In the genomic region with DNA sequence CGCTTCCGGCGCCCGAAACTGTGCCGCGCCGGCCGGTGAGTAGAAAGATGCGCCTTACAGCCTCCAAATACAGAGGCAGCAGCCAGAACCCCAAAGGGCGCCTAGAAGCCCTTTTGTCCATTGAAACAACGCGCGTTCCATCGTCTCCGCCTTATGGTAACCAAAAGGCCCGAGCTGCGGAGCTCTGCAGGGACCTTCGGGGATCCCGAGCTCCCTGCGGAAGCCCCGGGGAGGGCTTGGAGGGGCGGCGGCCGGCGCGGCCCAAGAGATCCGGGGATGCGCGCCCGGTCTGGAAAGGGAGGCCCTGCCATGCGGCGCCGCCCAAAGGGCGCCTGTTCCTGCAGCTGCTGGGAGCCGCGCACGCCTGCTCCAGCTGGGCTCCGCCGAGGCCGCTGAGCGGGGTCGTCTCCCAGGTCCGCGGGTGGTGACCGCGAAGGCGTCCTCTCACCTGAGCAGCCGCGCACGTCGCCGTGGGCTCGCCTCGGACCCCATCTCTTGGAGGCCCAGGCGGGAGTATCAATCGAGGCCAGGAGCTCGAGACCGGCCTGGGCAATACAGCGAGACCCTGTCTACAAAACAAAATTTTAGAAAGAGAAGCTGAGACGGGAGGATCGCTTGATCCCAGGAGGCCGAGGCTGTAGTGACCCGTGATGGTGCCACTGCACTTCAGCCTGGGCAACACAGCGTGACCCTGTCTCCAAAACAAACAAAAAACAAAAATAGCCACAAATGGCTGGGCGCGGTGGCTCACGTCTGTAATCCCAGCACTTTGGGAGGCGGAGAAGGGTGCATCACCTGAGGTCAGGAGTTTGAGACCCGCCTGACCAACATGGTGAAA, we compare ENCODE assay signal across 1 cellular context.
TF ChIP-seq lines count a peak whose summit lies in the region.

No MANE protein-coding gene starts in this region.

TF ChIP-seq in HepG2, 621 proteins besides CTCF, POLR2A, EP300 and RAD21 (continued from another document and continues in another):
- TF ChIP-seq, protein P1, sequence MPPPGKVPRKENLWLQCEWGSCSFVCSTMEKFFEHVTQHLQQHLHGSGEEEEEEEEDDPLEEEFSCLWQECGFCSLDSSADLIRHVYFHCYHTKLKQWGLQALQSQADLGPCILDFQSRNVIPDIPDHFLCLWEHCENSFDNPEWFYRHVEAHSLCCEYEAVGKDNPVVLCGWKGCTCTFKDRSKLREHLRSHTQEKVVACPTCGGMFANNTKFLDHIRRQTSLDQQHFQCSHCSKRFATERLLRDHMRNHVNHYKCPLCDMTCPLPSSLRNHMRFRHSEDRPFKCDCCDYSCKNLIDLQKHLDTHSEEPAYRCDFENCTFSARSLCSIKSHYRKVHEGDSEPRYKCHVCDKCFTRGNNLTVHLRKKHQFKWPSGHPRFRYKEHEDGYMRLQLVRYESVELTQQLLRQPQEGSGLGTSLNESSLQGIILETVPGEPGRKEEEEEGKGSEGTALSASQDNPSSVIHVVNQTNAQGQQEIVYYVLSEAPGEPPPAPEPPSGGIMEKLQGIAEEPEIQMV (CRISPR knock-in tag; IDR thresholded peaks at IDR 0.05; ENCODE audit: low read depth) = peak; percentile 100
- TF ChIP-seq, protein P2, sequence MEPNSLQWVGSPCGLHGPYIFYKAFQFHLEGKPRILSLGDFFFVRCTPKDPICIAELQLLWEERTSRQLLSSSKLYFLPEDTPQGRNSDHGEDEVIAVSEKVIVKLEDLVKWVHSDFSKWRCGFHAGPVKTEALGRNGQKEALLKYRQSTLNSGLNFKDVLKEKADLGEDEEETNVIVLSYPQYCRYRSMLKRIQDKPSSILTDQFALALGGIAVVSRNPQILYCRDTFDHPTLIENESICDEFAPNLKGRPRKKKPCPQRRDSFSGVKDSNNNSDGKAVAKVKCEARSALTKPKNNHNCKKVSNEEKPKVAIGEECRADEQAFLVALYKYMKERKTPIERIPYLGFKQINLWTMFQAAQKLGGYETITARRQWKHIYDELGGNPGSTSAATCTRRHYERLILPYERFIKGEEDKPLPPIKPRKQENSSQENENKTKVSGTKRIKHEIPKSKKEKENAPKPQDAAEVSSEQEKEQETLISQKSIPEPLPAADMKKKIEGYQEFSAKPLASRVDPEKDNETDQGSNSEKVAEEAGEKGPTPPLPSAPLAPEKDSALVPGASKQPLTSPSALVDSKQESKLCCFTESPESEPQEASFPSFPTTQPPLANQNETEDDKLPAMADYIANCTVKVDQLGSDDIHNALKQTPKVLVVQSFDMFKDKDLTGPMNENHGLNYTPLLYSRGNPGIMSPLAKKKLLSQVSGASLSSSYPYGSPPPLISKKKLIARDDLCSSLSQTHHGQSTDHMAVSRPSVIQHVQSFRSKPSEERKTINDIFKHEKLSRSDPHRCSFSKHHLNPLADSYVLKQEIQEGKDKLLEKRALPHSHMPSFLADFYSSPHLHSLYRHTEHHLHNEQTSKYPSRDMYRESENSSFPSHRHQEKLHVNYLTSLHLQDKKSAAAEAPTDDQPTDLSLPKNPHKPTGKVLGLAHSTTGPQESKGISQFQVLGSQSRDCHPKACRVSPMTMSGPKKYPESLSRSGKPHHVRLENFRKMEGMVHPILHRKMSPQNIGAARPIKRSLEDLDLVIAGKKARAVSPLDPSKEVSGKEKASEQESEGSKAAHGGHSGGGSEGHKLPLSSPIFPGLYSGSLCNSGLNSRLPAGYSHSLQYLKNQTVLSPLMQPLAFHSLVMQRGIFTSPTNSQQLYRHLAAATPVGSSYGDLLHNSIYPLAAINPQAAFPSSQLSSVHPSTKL (CRISPR knock-in tag; IDR thresholded peaks at IDR 0.05) = no peak; the same call in 1 of the 2 replicates
- TF ChIP-seq FOXK2 (IDR thresholded peaks at IDR 0.05) = 0 out of 2 replicates have a peak, but pooled peaks have one; percentile 48
- TF ChIP-seq, protein P3, sequence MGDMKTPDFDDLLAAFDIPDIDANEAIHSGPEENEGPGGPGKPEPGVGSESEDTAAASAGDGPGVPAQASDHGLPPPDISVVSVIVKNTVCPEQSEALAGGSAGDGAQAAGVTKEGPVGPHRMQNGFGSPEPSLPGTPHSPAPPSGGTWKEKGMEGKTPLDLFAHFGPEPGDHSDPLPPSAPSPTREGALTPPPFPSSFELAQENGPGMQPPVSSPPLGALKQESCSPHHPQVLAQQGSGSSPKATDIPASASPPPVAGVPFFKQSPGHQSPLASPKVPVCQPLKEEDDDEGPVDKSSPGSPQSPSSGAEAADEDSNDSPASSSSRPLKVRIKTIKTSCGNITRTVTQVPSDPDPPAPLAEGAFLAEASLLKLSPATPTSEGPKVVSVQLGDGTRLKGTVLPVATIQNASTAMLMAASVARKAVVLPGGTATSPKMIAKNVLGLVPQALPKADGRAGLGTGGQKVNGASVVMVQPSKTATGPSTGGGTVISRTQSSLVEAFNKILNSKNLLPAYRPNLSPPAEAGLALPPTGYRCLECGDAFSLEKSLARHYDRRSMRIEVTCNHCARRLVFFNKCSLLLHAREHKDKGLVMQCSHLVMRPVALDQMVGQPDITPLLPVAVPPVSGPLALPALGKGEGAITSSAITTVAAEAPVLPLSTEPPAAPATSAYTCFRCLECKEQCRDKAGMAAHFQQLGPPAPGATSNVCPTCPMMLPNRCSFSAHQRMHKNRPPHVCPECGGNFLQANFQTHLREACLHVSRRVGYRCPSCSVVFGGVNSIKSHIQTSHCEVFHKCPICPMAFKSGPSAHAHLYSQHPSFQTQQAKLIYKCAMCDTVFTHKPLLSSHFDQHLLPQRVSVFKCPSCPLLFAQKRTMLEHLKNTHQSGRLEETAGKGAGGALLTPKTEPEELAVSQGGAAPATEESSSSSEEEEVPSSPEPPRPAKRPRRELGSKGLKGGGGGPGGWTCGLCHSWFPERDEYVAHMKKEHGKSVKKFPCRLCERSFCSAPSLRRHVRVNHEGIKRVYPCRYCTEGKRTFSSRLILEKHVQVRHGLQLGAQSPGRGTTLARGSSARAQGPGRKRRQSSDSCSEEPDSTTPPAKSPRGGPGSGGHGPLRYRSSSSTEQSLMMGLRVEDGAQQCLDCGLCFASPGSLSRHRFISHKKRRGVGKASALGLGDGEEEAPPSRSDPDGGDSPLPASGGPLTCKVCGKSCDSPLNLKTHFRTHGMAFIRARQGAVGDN (CRISPR knock-in tag; IDR thresholded peaks at IDR 0.05) = peak; percentile 96
- 0 out of 2 replicates have a peak, but pooled peaks have one; percentile 16 for TF ChIP-seq BRD4 (CRISPR knock-in tag; IDR thresholded peaks at IDR 0.05)
- TF ChIP-seq ZFP1 (CRISPR knock-in tag; IDR thresholded peaks at IDR 0.05) = 0 out of 2 replicates have a peak, but pooled peaks have one; percentile 37
- no peak for TF ChIP-seq CAMTA2 (CRISPR knock-in tag; IDR thresholded peaks at IDR 0.05; ENCODE audit: borderline replicate concordance)
- TF ChIP-seq, protein P4, sequence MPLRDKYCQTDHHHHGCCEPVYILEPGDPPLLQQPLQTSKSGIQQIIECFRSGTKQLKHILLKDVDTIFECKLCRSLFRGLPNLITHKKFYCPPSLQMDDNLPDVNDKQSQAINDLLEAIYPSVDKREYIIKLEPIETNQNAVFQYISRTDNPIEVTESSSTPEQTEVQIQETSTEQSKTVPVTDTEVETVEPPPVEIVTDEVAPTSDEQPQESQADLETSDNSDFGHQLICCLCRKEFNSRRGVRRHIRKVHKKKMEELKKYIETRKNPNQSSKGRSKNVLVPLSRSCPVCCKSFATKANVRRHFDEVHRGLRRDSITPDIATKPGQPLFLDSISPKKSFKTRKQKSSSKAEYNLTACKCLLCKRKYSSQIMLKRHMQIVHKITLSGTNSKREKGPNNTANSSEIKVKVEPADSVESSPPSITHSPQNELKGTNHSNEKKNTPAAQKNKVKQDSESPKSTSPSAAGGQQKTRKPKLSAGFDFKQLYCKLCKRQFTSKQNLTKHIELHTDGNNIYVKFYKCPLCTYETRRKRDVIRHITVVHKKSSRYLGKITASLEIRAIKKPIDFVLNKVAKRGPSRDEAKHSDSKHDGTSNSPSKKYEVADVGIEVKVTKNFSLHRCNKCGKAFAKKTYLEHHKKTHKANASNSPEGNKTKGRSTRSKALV (CRISPR knock-in tag; IDR thresholded peaks at IDR 0.05) = peak; percentile 98
- TF ChIP-seq, protein P5, sequence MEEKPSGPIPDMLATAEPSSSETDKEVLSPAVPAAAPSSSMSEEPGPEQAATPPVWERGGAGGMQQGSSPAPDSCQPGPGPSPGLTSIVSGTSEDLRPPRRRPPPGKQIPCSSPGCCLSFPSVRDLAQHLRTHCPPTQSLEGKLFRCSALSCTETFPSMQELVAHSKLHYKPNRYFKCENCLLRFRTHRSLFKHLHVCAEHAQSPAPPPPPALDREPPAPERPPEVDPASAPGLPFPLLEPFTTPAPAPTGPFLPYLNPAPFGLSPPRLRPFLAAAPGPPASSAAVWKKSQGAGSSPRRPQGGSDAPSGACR (CRISPR knock-in tag; IDR thresholded peaks at IDR 0.05) = peak; percentile 85
- TF ChIP-seq HDAC1 (CRISPR knock-in tag; IDR thresholded peaks at IDR 0.05) = peak; percentile 90
- TF ChIP-seq ZZZ3 (CRISPR knock-in tag; IDR thresholded peaks at IDR 0.05; ENCODE audit: borderline replicate concordance) = no peak
- 0 out of 2 replicates have a peak, but pooled peaks have one; percentile 63 for TF ChIP-seq HNRNPL (IDR thresholded peaks at IDR 0.05; ENCODE audit: low read depth, low read length)
- TF ChIP-seq, protein P6, sequence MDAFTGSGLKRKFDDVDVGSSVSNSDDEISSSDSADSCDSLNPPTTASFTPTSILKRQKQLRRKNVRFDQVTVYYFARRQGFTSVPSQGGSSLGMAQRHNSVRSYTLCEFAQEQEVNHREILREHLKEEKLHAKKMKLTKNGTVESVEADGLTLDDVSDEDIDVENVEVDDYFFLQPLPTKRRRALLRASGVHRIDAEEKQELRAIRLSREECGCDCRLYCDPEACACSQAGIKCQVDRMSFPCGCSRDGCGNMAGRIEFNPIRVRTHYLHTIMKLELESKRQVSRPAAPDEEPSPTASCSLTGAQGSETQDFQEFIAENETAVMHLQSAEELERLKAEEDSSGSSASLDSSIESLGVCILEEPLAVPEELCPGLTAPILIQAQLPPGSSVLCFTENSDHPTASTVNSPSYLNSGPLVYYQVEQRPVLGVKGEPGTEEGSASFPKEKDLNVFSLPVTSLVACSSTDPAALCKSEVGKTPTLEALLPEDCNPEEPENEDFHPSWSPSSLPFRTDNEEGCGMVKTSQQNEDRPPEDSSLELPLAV (CRISPR knock-in tag; conservative IDR thresholded peaks at IDR 0.05; ENCODE audit: low read depth) = no peak
- TF ChIP-seq ZNF160 (CRISPR knock-in tag; IDR thresholded peaks at IDR 0.05) = no peak
- peak; percentile 36; the same call in 1 of the 2 replicates for TF ChIP-seq FOXJ3 (CRISPR knock-in tag; IDR thresholded peaks at IDR 0.05; ENCODE audit: borderline replicate concordance)
- 0 out of 2 replicates have a peak, but pooled peaks have one; percentile 89 for TF ChIP-seq ZNF569 (CRISPR knock-in tag; IDR thresholded peaks at IDR 0.05; ENCODE audit: borderline replicate concordance)
- no peak; the same call in 1 of the 2 replicates for TF ChIP-seq AHR (CRISPR knock-in tag; IDR thresholded peaks at IDR 0.05)
- peak; percentile 1 for TF ChIP-seq ZNF614 (CRISPR knock-in tag; IDR thresholded peaks at IDR 0.05; ENCODE audit: borderline replicate concordance)
- peak; percentile 74 for TF ChIP-seq AGO2 (optimal IDR thresholded peaks at IDR 0.05; ENCODE audit: low read depth, low read length)
- TF ChIP-seq FOXP1 (IDR thresholded peaks at IDR 0.05) = peak; percentile 83
- peak; percentile 90 for TF ChIP-seq FOXP1 (CRISPR knock-in tag; IDR thresholded peaks at IDR 0.05)
- 0 out of 2 replicates have a peak, but pooled peaks have one; percentile 82 for TF ChIP-seq ZKSCAN8 (CRISPR knock-in tag; IDR thresholded peaks at IDR 0.05; ENCODE audit: borderline replicate concordance)
- TF ChIP-seq, protein P7, sequence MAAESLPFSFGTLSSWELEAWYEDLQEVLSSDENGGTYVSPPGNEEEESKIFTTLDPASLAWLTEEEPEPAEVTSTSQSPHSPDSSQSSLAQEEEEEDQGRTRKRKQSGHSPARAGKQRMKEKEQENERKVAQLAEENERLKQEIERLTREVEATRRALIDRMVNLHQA (CRISPR knock-in tag; IDR thresholded peaks at IDR 0.05) = no peak
- TF ChIP-seq, protein P8, sequence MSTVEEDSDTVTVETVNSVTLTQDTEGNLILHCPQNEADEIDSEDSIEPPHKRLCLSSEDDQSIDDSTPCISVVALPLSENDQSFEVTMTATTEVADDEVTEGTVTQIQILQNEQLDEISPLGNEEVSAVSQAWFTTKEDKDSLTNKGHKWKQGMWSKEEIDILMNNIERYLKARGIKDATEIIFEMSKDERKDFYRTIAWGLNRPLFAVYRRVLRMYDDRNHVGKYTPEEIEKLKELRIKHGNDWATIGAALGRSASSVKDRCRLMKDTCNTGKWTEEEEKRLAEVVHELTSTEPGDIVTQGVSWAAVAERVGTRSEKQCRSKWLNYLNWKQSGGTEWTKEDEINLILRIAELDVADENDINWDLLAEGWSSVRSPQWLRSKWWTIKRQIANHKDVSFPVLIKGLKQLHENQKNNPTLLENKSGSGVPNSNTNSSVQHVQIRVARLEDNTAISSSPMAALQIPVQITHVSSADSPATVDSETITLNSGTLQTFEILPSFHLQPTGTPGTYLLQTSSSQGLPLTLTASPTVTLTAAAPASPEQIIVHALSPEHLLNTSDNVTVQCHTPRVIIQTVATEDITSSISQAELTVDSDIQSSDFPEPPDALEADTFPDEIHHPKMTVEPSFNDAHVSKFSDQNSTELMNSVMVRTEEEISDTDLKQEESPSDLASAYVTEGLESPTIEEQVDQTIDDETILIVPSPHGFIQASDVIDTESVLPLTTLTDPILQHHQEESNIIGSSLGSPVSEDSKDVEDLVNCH (CRISPR knock-in tag; IDR thresholded peaks at IDR 0.05) = no peak
- TF ChIP-seq EED (CRISPR knock-in tag; IDR thresholded peaks at IDR 0.05) = peak; percentile 86
- TF ChIP-seq ELF1 (CRISPR knock-in tag; IDR thresholded peaks at IDR 0.05) = no peak
- TF ChIP-seq XBP1 (CRISPR knock-in tag; IDR thresholded peaks at IDR 0.05) = no peak
- TF ChIP-seq RAD51 (IDR thresholded peaks at IDR 0.05; ENCODE audit: borderline replicate concordance) = no peak
- TF ChIP-seq ZNF547 (CRISPR knock-in tag; IDR thresholded peaks at IDR 0.05) = peak; percentile 91; the same call in 1 of the 2 replicates
- no peak for TF ChIP-seq REPIN1 (CRISPR knock-in tag; IDR thresholded peaks at IDR 0.05; ENCODE audit: borderline replicate concordance, low read depth)
- TF ChIP-seq RBM39 (IDR thresholded peaks at IDR 0.05; ENCODE audit: low read depth, low read length, poor library complexity, severe bottlenecking) = no peak
